27 cellular contexts compared by ENCODE assay signal in genomic region chr9:86369810-86370209, GRCh38. TPM values are rescaled to one million over a fixed set of nuclear protein-coding genes. Genes with fewer than 3 reads are reported as not detected.
DNase-seq lines count a peak whose midpoint lies in the region; FAIRE-seq and TF ChIP-seq lines count a peak whose summit lies in the region.
"Had no signal": no experiment of that assay in that cellular context is flagged by ENCODE, and none has a peak within 500 bp of the region (broad histone marks: within the 10 kb centered on the region; RNA-seq: fewer than 3 reads in every experiment).

No MANE protein-coding gene starts in this region.

- H3K4me3 ChIP-seq in LNCaP clone FGC (ENCODE audit: low read depth, low read length) (no peak overlapping the region), astrocyte (ENCODE audit: insufficient read depth, low read depth, low read length) (no peak overlapping the region), prostate gland (no peak overlapping the region)
- H3K4me3 ChIP-seq: dorsolateral prefrontal cortex, transverse colon had no signal

- H4K20me1 ChIP-seq in astrocyte (ENCODE audit: insufficient read depth, low read length) = no peaks in the 10 kb centered on the region

- H3K27ac ChIP-seq in astrocyte (ENCODE audit: low read depth, low read length) = no peak overlapping the region
- peak overlapping the region; percentile 44 to 72 for H3K27ac ChIP-seq in prostate gland
- H3K27ac ChIP-seq: dorsolateral prefrontal cortex, transverse colon had no signal

- H3K4me1 Mint-ChIP-seq in astrocyte (ENCODE audit: low read depth, unreplicated experiment) = peaks cover 6% of the 10 kb centered on the region
- H3K4me1 Mint-ChIP-seq: activated CD8-positive, alpha-beta memory T cell treated with anti-CD3 and anti-CD28 coated beads, Interleukin-2, amount 10 ng/mL, durations not matched to agents 7 days and 5 days; CD4-positive, CD25-positive, alpha-beta regulatory T cell; immature natural killer cell; naive thymus-derived CD8-positive, alpha-beta T cell; T-helper 17 cell had no signal

- no peaks in the 10 kb centered on the region for H3K4me1 ChIP-seq in astrocyte (ENCODE audit: insufficient read depth, low read length)
- H3K4me1 ChIP-seq in prostate gland (replicated peaks) = no peaks in the 10 kb centered on the region
- H3K4me1 ChIP-seq: transverse colon had no signal

- no peak for FAIRE-seq in astrocyte (lab: Jason Lieb, UNC)
- FAIRE-seq: TTC549 had no signal

- DNase-seq in LNCaP clone FGC (ENCODE audit: low read depth) (peak; percentile 93), astrocyte (ENCODE audit: low read depth) (peak; percentile 3), iris pigment epithelial cell (ENCODE audit: low read depth) (peak; percentile 38), prostate gland (ENCODE audit: low spot score) (no peak), superior temporal gyrus (ENCODE audit: extremely low spot score) (no peak), hippocampal formation (lab: John Stamatoyannopoulos, UW) (no peak)
- no peak for DNase-seq in activated effector memory CD4-positive, alpha-beta T cell treated with Interleukin-2 at 50 U/mL for 16 hours
- DNase-seq: activated CD4-positive, alpha-beta T cell treated with anti-CD3 and anti-CD28 coated beads, Interleukin-2, amount 50 U/mL, for 4 hours; activated CD8-positive, alpha-beta memory T cell treated with anti-CD3 and anti-CD28 coated beads, Interleukin-2, amount 10 ng/mL, durations not matched to agents 7 days and 5 days; activated T-cell treated with anti-CD3 and anti-CD28 coated beads, Interleukin-2, amount 50 U/mL, for 48 hours; CD4-positive, CD25-positive, alpha-beta regulatory T cell; cerebellar nuclear complex; dorsolateral prefrontal cortex; hypothalamus; immature natural killer cell; Karpas-422; left ventricle myocardium superior; naive thymus-derived CD8-positive, alpha-beta T cell; NCI-H1436 treated with DMSO at 0.1 percent for 48 hours; NCI-H2107; NCI-H446; nucleus accumbens; SK-N-SH; stimulated activated CD4-positive, alpha-beta T cell treated with anti-CD3 and anti-CD28 coated beads, Interleukin-4, amount 100 ng/mL, for 4 hours; T-helper 17 cell; transverse colon had no signal

- H3K27ac Mint-ChIP-seq in astrocyte (ENCODE audit: unreplicated experiment) = no peak overlapping the region
- H3K27ac Mint-ChIP-seq: activated CD8-positive, alpha-beta memory T cell treated with anti-CD3 and anti-CD28 coated beads, Interleukin-2, amount 10 ng/mL, durations not matched to agents 7 days and 5 days; CD4-positive, CD25-positive, alpha-beta regulatory T cell; immature natural killer cell; T-helper 17 cell had no signal

- WGBS in prostate gland = 34% methylated on average over 5 of the region's 5 CpGs

- H3K79me2 ChIP-seq in astrocyte (ENCODE audit: insufficient read depth, low read length) = no peaks in the 10 kb centered on the region

- H3K9me3 ChIP-seq in astrocyte (ENCODE audit: insufficient read depth, low read depth, low read length) (peaks cover 15% of the 10 kb centered on the region), prostate gland (no peaks in the 10 kb centered on the region)
- H3K9me3 ChIP-seq: SK-N-SH had no signal

- TF ChIP-seq POLR2A in prostate gland (IDR thresholded peaks at IDR 0.05) = no peak

- no peak overlapping the region for H2AFZ ChIP-seq in astrocyte (ENCODE audit: low read depth, low read length)

- peaks cover 27% of the 10 kb centered on the region for H3K9me3 Mint-ChIP-seq in astrocyte (ENCODE audit: unreplicated experiment)

- no peak for TF ChIP-seq CTCF in LNCaP clone FGC (IDR thresholded peaks at IDR 0.05; ENCODE audit: control insufficient read depth, extremely low read depth, insufficient read depth)
- TF ChIP-seq CTCF in astrocyte (IDR thresholded peaks at IDR 0.05; ENCODE audit: insufficient read depth, low read depth, low read length) = no peak
- peak in 1 of 4 experiments; percentile 8 for TF ChIP-seq CTCF in prostate gland (IDR thresholded peaks at IDR 0.05)

- no peak overlapping the region for H3K9ac ChIP-seq in astrocyte (ENCODE audit: low read length)
- H3K9ac ChIP-seq: SK-N-SH had no signal

- H3K4me3 Mint-ChIP-seq in astrocyte (ENCODE audit: unreplicated experiment) = no peak overlapping the region
- H3K4me3 Mint-ChIP-seq: activated CD8-positive, alpha-beta memory T cell treated with anti-CD3 and anti-CD28 coated beads, Interleukin-2, amount 10 ng/mL, durations not matched to agents 7 days and 5 days; CD4-positive, CD25-positive, alpha-beta regulatory T cell; immature natural killer cell; naive thymus-derived CD8-positive, alpha-beta T cell; T-helper 17 cell had no signal

- H3K36me3 ChIP-seq in astrocyte (ENCODE audit: insufficient read depth, low read length) (no peaks in the 10 kb centered on the region), prostate gland (no peaks in the 10 kb centered on the region)
- H3K36me3 ChIP-seq: transverse colon had no signal

- no peaks in the 10 kb centered on the region for H3K36me3 Mint-ChIP-seq in astrocyte (ENCODE audit: low read depth, unreplicated experiment)

- H3K4me2 ChIP-seq in astrocyte (ENCODE audit: low read length) = no peak overlapping the region
- H3K4me2 ChIP-seq: SK-N-SH had no signal

- intact Hi-C loops in prostate gland (cut with DNase I) = no loop called here

- no peaks in the 10 kb centered on the region for H3K27me3 ChIP-seq in astrocyte (ENCODE audit: insufficient read depth, low read length)
- H3K27me3 ChIP-seq in prostate gland (replicated peaks; ENCODE audit: insufficient read depth) = no peaks in the 10 kb centered on the region
- H3K27me3 ChIP-seq: dorsolateral prefrontal cortex had no signal

- H3K27me3 Mint-ChIP-seq in astrocyte (ENCODE audit: low read depth, unreplicated experiment) = peaks cover 3% of the 10 kb centered on the region

RNA-seq across cellular contexts. Expression of gene TUT7, which starts 15.6 kb away (rescaled TPM):
- 24.8 and 27.6 TPM in 2 replicates for total RNA-seq in astrocyte
- 100 to 1,000 TPM in 1 of 2 donors, 10 to 100 TPM in 1; 44.0 to 112 TPM for total RNA-seq in prostate gland

Comparison
In these comparisons a context has a peak if more than half of its experiments do, and no peak if none do; other contexts are left out.
1. DNase-seq: peak in LNCaP clone FGC (single experiment), astrocyte (single experiment) and iris pigment epithelial cell (single experiment); none in prostate gland (single experiment), superior temporal gyrus (single experiment), activated effector memory CD4-positive, alpha-beta T cell treated with Interleukin-2 at 50 U/mL for 16 hours (single experiment) and hippocampal formation (0 of 2).